ENCODE assay signal across 1 cellular context in genomic region chr6:42693725-42694323, GRCh38.
TF ChIP-seq lines count a peak whose summit lies in the region.

No MANE protein-coding gene starts in this region.

TF ChIP-seq in SK-N-SH treated with all-trans-retinoic acid at 6 μM for 48 hours, 23 proteins besides CTCF, POLR2A, EP300 and RAD21 (continued from another document):
- TF ChIP-seq CREB5 (CRISPR knock-in tag; IDR thresholded peaks at IDR 0.05; ENCODE audit: low read depth) (no peak), POU6F1 (CRISPR knock-in tag; IDR thresholded peaks at IDR 0.05; ENCODE audit: borderline replicate concordance, low read depth) (no peak), ZFP3 (CRISPR knock-in tag; IDR thresholded peaks at IDR 0.05) (no peak), BACH2 (CRISPR knock-in tag; IDR thresholded peaks at IDR 0.05; ENCODE audit: borderline replicate concordance) (no peak), ESRRG (CRISPR knock-in tag; IDR thresholded peaks at IDR 0.05) (no peak), ARNTL (CRISPR knock-in tag; IDR thresholded peaks at IDR 0.05; ENCODE audit: borderline replicate concordance, low read depth) (no peak), TOX (CRISPR knock-in tag; IDR thresholded peaks at IDR 0.05; ENCODE audit: borderline replicate concordance) (no peak)
TF ChIP-seq in SK-N-SH treated with all-trans-retinoic acid at 6 μM for 48 hours: peak in this region for 0.
